ENCODE assay signal across 1 cellular context in genomic region chr14:68939424-68939892, GRCh38.
TF ChIP-seq lines count a peak whose summit lies in the region.

No MANE protein-coding gene starts in this region.

TF ChIP-seq in GM23338, 12 proteins besides CTCF, POLR2A, EP300 and RAD21 (continued from another document):
- TF ChIP-seq ZNF462 (CRISPR knock-in tag; IDR thresholded peaks at IDR 0.05) = no peak
- TF ChIP-seq, protein P1, sequence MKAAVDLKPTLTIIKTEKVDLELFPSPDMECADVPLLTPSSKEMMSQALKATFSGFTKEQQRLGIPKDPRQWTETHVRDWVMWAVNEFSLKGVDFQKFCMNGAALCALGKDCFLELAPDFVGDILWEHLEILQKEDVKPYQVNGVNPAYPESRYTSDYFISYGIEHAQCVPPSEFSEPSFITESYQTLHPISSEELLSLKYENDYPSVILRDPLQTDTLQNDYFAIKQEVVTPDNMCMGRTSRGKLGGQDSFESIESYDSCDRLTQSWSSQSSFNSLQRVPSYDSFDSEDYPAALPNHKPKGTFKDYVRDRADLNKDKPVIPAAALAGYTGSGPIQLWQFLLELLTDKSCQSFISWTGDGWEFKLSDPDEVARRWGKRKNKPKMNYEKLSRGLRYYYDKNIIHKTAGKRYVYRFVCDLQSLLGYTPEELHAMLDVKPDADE (IDR thresholded peaks at IDR 0.05) = no peak
- no peak for TF ChIP-seq ZNF114 (CRISPR knock-in tag; IDR thresholded peaks at IDR 0.05)
- TF ChIP-seq POLR2AphosphoS5 (IDR thresholded peaks at IDR 0.05; ENCODE audit: low read depth) = no peak
- TF ChIP-seq, protein P2, sequence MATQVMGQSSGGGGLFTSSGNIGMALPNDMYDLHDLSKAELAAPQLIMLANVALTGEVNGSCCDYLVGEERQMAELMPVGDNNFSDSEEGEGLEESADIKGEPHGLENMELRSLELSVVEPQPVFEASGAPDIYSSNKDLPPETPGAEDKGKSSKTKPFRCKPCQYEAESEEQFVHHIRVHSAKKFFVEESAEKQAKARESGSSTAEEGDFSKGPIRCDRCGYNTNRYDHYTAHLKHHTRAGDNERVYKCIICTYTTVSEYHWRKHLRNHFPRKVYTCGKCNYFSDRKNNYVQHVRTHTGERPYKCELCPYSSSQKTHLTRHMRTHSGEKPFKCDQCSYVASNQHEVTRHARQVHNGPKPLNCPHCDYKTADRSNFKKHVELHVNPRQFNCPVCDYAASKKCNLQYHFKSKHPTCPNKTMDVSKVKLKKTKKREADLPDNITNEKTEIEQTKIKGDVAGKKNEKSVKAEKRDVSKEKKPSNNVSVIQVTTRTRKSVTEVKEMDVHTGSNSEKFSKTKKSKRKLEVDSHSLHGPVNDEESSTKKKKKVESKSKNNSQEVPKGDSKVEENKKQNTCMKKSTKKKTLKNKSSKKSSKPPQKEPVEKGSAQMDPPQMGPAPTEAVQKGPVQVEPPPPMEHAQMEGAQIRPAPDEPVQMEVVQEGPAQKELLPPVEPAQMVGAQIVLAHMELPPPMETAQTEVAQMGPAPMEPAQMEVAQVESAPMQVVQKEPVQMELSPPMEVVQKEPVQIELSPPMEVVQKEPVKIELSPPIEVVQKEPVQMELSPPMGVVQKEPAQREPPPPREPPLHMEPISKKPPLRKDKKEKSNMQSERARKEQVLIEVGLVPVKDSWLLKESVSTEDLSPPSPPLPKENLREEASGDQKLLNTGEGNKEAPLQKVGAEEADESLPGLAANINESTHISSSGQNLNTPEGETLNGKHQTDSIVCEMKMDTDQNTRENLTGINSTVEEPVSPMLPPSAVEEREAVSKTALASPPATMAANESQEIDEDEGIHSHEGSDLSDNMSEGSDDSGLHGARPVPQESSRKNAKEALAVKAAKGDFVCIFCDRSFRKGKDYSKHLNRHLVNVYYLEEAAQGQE (IDR thresholded peaks at IDR 0.05; ENCODE audit: unreplicated experiment) = no peak
- TF ChIP-seq CREB1 (CRISPR knock-in tag; IDR thresholded peaks at IDR 0.05; ENCODE audit: low read depth) = no peak
- TF ChIP-seq ZNF331 (CRISPR knock-in tag; IDR thresholded peaks at IDR 0.05; ENCODE audit: low read depth) = no peak
- no peak for TF ChIP-seq NANOG (IDR thresholded peaks at IDR 0.05; ENCODE audit: borderline replicate concordance)
